Comparison of ENCODE assay signal across 8 cellular contexts in the genomic region with DNA sequence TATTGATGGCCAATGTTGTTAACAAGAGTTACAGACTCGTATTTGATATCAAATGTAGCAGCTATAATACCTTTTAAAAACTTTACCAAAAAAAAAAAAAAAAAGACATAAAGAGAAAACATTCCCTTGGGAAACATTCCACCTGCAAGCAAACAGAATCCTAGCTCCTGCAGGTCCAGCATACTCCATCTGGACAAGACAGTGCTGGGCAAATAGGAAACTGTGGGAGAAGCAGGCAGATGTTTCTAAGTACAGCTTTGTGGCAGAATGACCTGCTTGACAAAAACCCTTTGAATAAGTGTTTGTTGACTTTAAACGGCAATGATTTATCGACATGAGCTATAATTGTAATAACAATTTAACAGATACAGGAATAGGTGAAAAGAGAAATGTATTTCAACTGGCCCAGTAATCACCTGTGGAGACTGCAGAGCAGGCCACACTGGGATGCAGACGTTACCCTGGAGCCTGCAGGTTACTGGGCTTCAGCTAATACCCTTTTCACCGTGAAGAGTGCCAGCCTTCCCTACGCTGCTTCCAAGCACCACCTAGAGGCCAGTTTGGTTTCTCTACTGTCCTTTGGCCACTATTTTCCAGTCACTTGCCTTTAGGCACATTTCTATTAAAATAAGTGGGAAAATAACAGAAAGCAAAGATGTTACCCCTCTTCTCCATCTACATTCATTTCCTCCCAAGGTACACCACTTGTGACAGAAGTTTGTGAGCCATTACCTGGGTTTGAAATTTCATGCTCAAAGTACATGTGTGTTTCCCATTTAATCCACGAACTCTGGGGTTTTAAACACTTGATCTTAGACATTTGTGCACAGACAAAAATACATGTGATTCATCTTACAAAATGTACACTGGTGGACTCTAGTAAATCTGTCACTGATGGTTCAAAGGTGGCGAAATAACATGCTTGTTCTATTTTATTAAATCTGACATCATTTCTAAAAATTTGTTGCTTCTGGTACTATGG.
A peak's percentile ranks its signal among the peaks of the same experiment; 100 is the strongest.
DNase-seq lines count a peak whose midpoint lies in the region; ATAC-seq, FAIRE-seq and TF ChIP-seq lines count a peak whose summit lies in the region.

No MANE protein-coding gene starts in this region.

- FAIRE-seq in small intestine (lab: Jason Lieb, UNC) = no peak

- POLR2A ChIA-PET in OCI-LY7 (lab: Charles Lee) = interaction anchor here (0.7 to 1.4 kb wide), 7 partner anchors 31 to 663 kb away, joined by 3 to 9 read pairs (median 4); no protein-coding TSS in a partner anchor

- ATAC-seq in HG03439 (IDR thresholded peaks at IDR 0.05; ENCODE audit: unreplicated experiment) = no peak

- no peaks in the 10 kb centered on the region for H3K79me2 ChIP-seq in OCI-LY7 (ENCODE audit: insufficient read depth, low read depth, low read length)

- no peak overlapping the region for H3K27ac ChIP-seq in OCI-LY7 (ENCODE audit: low read depth, low read length, poor library complexity, severe bottlenecking)
- no peak overlapping the region for H3K27ac ChIP-seq in small intestine (ENCODE audit: low read depth in 1 of 2, low read length in 1 of 2)

- H3K4me2 ChIP-seq in OCI-LY7 (ENCODE audit: low read length) = no peak overlapping the region

- no peaks in the 10 kb centered on the region for H3K9me2 ChIP-seq in OCI-LY7 (ENCODE audit: insufficient read depth, low read length)

- H3K9me3 ChIP-seq in OCI-LY7 (ENCODE audit: low read length) (no peaks in the 10 kb centered on the region), small intestine (ENCODE audit: control insufficient read depth, low read depth) (no peaks in the 10 kb centered on the region)

- CTCF ChIA-PET in OCI-LY7 (lab: Charles Lee; ENCODE audit: unreplicated experiment) = no interaction called here

- no peaks in the 10 kb centered on the region for H3K27me3 ChIP-seq in small intestine (ENCODE audit: control insufficient read depth in 2 of 2, insufficient read depth in 2 of 2, low read length in 2 of 2)

- in situ Hi-C loops in GM13976 (cut with MboI; ENCODE audit: low sequenced_read_pairs, unreplicated experiment) (loop anchor here (10.0 kb wide), 1 partner anchor 139 kb away; no protein-coding TSS in a partner anchor), astrocyte of the spinal cord (cut with HindIII; ENCODE audit: low sequenced_read_pairs) (no loop called here)

- H4K20me1 ChIP-seq in OCI-LY7 (ENCODE audit: insufficient read depth, low read length) = no peaks in the 10 kb centered on the region

- TF ChIP-seq CTCF in GM13976 (IDR thresholded peaks at IDR 0.05; ENCODE audit: borderline replicate concordance, control extremely low read depth, extremely low read depth, insufficient read depth, missing control alignments) (peak; percentile 27), OCI-LY7 (conservative IDR thresholded peaks at IDR 0.05; ENCODE audit: low read length) (peak; percentile 71), astrocyte of the spinal cord (IDR thresholded peaks at IDR 0.05; ENCODE audit: low read depth, low read length) (peak; percentile 81)

- WGBS in small intestine, 3 donors = 32 to 45% (median 44%) methylated on average over 8 of the region's 8 CpGs

- no peaks in the 10 kb centered on the region; the same call in 1 of the 2 replicates for H3K36me3 ChIP-seq in OCI-LY7 (ENCODE audit: insufficient read depth, low read length)
- no peaks in the 10 kb centered on the region for H3K36me3 ChIP-seq in small intestine (ENCODE audit: control insufficient read depth in 2 of 2, insufficient read depth in 2 of 2, low read length in 2 of 2)

- no TSS peak for BruUV-seq in OCI-LY7 (replicated peaks; lab: Mats Ljungman, UMichigan)

- no peak overlapping the region for H2AFZ ChIP-seq in OCI-LY7 (ENCODE audit: low read length)

- peak; percentile 55 to 67 for DNase-seq in AML-193 (lab: John Stamatoyannopoulos, UW)
- peak; percentile 45 for DNase-seq in GM13976 (ENCODE audit: low spot score)
- peak; percentile 27 for DNase-seq in Jurkat, Clone E6-1 (ENCODE audit: low read depth, low spot score)
- peak; percentile 48 for DNase-seq in OCI-LY7 (ENCODE audit: low spot score)
- DNase-seq in astrocyte of the spinal cord (ENCODE audit: low read depth, low spot score) = peak; percentile 61
- peak; percentile 63 to 83 for DNase-seq in hippocampal formation (lab: John Stamatoyannopoulos, UW)
- peak; percentile 63 for DNase-seq in small intestine

- intact Hi-C loops in OCI-LY7 (cut with micrococcal nuclease; ENCODE audit: unreplicated experiment) = loop anchor here (2.0 to 5.0 kb wide), 3 partner anchors 117 to 277 kb away; no protein-coding TSS in a partner anchor

- peaks cover 34% of the 10 kb centered on the region for H3K4me1 ChIP-seq in OCI-LY7 (ENCODE audit: insufficient read depth, low read length, poor library complexity, severe bottlenecking)
- no peaks in the 10 kb centered on the region for H3K4me1 ChIP-seq in small intestine (ENCODE audit: control insufficient read depth in 2 of 2, insufficient read depth in 1 of 2, low read depth in 1 of 2, low read length in 1 of 2)

- no peak overlapping the region for H3K4me3 ChIP-seq in Jurkat, Clone E6-1 (ENCODE audit: low read length)
- no peak overlapping the region for H3K4me3 ChIP-seq in OCI-LY7 (ENCODE audit: low read depth, low read length, poor library complexity, severe bottlenecking)
- H3K4me3 ChIP-seq in astrocyte of the spinal cord (ENCODE audit: low read depth, low read length) = no peak overlapping the region
- no peak overlapping the region for H3K4me3 ChIP-seq in small intestine (ENCODE audit: low read depth in 1 of 2, low read length in 2 of 2)

Comparison
In these comparisons a context has a peak if more than half of its experiments do, and no peak if none do; other contexts are left out.
1. CTCF ChIP-seq: peak in every context shown above with its lines; median percentile 81 in astrocyte of the spinal cord; 71 in OCI-LY7; 27 in GM13976.